ENCODE assay signal across 8 cellular contexts in genomic region chr17:77475012-77475976, GRCh38.
A peak's percentile ranks its signal among the peaks of the same experiment; 100 is the strongest.
DNase-seq lines count a peak whose midpoint lies in the region; ATAC-seq and TF ChIP-seq lines count a peak whose summit lies in the region.

No MANE protein-coding gene starts in this region.

- H3K27ac ChIP-seq in esophagus squamous epithelium, result peak overlapping the region; percentile 74 to 91 (median 86)

- TF ChIP-seq CTCF in esophagus squamous epithelium (IDR thresholded peaks at IDR 0.05), result no peak
- no peak for TF ChIP-seq CTCF in GM10266 (IDR thresholded peaks at IDR 0.05; ENCODE audit: control insufficient read depth, insufficient read depth, low read depth, missing control alignments)

- peaks cover 90 to 100% (median 96%) of the 10 kb centered on the region in 3 donors for H3K4me1 ChIP-seq in esophagus squamous epithelium

- DNase-seq in left cardiac atrium (peak; percentile 16), cardiac septum (ENCODE audit: low spot score) (no peak), esophagus squamous epithelium (lab: John Stamatoyannopoulos, UW) (no peak), GM10266 (ENCODE audit: extremely low spot score) (no peak)
- DNase-seq in activated CD8-positive, alpha-beta memory T cell treated with anti-CD3 and anti-CD28 coated beads for 4 hours (ENCODE audit: low read depth in 2 of 2), result peak; percentile 61
- DNase-seq in stimulated activated CD4-positive, alpha-beta T cell treated with anti-CD3 and anti-CD28 coated beads, Interleukin-1b, Interleukin-23, amount 100 ng/mL, for 48 hours, result peak; percentile 79

- ATAC-seq in left cardiac atrium (no peak), HG03139 (IDR thresholded peaks at IDR 0.05; ENCODE audit: unreplicated experiment) (no peak), GM19351 (IDR thresholded peaks at IDR 0.05; ENCODE audit: unreplicated experiment) (no peak)

- WGBS in esophagus squamous epithelium, 2 donors, result 40 to 60% methylated on average over 14 to 16 of the region's 27 CpGs

- TF ChIP-seq POLR2A in esophagus squamous epithelium (IDR thresholded peaks at IDR 0.05), result peak in 1 of 4 donors; percentile 20

- peaks cover 0 to 4% (median 0%) of the 10 kb centered on the region in 3 donors for H3K36me3 ChIP-seq in esophagus squamous epithelium

- intact Hi-C loops in left cardiac atrium (cut with DNase I) (no loop called here), cardiac septum (cut with DNase I) (no loop called here), esophagus squamous epithelium (cut with DNase I) (no loop called here)

- peaks cover 0 to under 1% (median 0%) of the 10 kb centered on the region in 4 donors for H3K27me3 ChIP-seq in esophagus squamous epithelium

- H3K4me3 ChIP-seq in esophagus squamous epithelium, result no peak overlapping the region

- no peaks in the 10 kb centered on the region for H3K9me3 ChIP-seq in esophagus squamous epithelium

Comparison
In these comparisons a context has a peak if more than half of its experiments do, and no peak if none do; other contexts are left out.
1. DNase-seq: peak in left cardiac atrium (single experiment), activated CD8-positive, alpha-beta memory T cell treated with anti-CD3 and anti-CD28 coated beads for 4 hours (2 of 2) and stimulated activated CD4-positive, alpha-beta T cell treated with anti-CD3 and anti-CD28 coated beads, Interleukin-1b, Interleukin-23, amount 100 ng/mL, for 48 hours (single experiment); none in cardiac septum (single experiment), esophagus squamous epithelium (single experiment) and GM10266 (single experiment).